In the genomic region with DNA sequence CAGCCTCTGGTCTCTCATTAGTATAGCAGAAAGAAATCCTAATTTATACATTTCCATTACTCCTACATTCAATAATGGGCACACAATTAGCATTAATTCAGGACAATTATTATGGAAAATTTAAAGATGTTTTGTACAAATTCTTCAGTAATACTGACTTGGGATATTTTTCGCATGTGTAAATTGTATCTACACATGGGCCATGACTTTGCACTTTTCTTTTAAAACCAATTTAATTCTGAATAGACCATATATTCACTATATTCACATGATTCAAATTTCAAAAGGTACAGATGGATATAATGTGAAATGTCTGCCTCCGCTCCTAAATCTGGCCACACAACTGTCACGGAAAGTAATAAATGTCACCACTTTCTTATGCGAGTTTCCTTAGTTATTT, we compare ENCODE assay signal across 10 cellular contexts.
"Had no signal": no experiment of that assay in that cellular context is flagged by ENCODE, and none has a peak within 500 bp of the region (broad histone marks: within the 10 kb centered on the region; RNA-seq: fewer than 3 reads in every experiment).

No MANE protein-coding gene starts in this region.

- H3K9me3 ChIP-seq: HAP-1 had no signal

- H3K4me1 ChIP-seq: HAP-1 had no signal

- FAIRE-seq: H1, H54 had no signal

- ATAC-seq: GM23338, HCT116 had no signal

- H3K27ac ChIP-seq: GM23248 had no signal

- H3K4me2 ChIP-seq: GM23338 had no signal

- H3K9ac ChIP-seq: GM23248 had no signal

- H2AFZ ChIP-seq: GM23248, GM23338 had no signal

- H3K36me3 ChIP-seq: HAP-1 had no signal

- DNase-seq: GM23248, GOT3, H7, HCEC 1CT, HFFc6 had no signal

- H3K4me3 ChIP-seq: GM23248, GM23338, HAP-1 had no signal
